ENCODE assay signal across 8 cellular contexts in the genomic region with DNA sequence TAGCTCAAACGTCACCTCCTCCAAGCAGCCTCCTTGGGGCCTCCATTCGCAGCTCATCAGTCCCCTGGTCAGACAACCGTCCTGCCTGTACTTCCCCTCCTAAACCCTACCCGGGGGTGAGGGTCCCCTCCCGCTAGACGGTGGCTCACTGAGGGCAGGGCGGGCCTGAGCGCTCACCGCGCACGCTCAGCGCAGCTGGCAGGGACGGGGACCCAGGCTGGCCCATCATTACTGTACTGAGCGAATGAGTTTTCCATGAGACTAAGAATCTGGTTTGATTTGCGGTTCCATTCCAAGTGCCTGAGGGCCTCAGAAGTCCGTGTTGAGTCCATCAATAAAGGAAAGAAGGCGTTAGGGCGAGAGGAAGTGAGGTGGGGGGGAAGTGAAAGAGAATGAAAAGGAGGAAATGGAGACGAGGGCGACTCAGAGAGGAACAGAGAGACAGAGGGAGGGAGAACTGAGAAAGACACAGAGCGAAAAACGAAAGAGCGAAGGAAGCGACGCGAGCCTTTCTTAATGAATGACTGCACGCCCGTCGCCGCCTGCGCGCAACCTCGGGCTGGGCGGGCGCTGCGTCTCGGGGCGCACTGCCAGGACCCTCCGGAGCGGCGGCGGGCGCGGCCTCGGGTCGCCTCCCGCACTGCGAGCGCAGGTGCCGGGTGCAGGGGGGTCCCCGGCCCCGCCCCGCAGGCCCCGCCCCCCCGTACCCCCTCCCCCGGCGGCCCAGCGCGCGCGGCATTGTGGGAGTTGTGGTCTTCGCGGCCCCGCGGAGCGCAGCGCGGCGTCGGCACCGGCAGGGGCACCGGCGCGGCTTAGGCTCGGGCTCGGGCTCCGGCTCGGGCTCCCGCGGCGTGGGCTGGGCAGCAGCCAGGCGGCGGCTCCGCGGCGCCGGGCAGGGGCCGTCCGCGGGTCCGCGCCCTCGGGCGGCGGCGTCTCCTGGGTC. TPM values are rescaled to one million over a fixed set of nuclear protein-coding genes. Genes with fewer than 3 reads are reported as not detected.
DNase-seq lines count a peak whose midpoint lies in the region; ATAC-seq, FAIRE-seq and TF ChIP-seq lines count a peak whose summit lies in the region.

A gene with protein sequence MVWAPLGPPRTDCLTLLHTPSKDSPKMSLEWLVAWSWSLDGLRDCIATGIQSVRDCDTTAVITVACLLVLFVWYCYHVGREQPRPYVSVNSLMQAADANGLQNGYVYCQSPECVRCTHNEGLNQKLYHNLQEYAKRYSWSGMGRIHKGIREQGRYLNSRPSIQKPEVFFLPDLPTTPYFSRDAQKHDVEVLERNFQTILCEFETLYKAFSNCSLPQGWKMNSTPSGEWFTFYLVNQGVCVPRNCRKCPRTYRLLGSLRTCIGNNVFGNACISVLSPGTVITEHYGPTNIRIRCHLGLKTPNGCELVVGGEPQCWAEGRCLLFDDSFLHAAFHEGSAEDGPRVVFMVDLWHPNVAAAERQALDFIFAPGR (plus strand): TSS at position 746 of the 943 bp plus-strand sequence. CDS start 4,356 bp downstream, outside the sequence.

- H3K4me2 ChIP-seq in astrocyte (ENCODE audit: low read length): peak within 1 kb of the TSS; percentile 97

- in situ Hi-C loops in gastrocnemius medialis (cut with MboI; ENCODE audit: low sequenced_read_pairs in 4 of 4): no loop called here

- intact Hi-C loops in gastrocnemius medialis (cut with DNase I; ENCODE audit: low total_unique reads): no loop called here

- H3K27ac Mint-ChIP-seq in astrocyte (ENCODE audit: unreplicated experiment): peak within 1 kb of the TSS; percentile 86

- peak within 1 kb of the TSS; percentile 93 for H2AFZ ChIP-seq in astrocyte (ENCODE audit: low read depth, low read length)

- no peak for TF ChIP-seq CTCF in astrocyte (IDR thresholded peaks at IDR 0.05; ENCODE audit: insufficient read depth, low read depth, low read length)
- no peak for TF ChIP-seq CTCF in gastrocnemius medialis (IDR thresholded peaks at IDR 0.05 in 4 of 5, conservative IDR thresholded peaks at IDR 0.05 in 1 of 5)

- H3K4me3 ChIP-seq in astrocyte (ENCODE audit: insufficient read depth, low read depth, low read length) (peak within 1 kb of the TSS; percentile 75), iPS-11a (ENCODE audit: low read depth, low read length) (peak within 1 kb of the TSS; percentile 68), gastrocnemius medialis (peak within 1 kb of the TSS; percentile 42 to 57 (median 50))

- peaks cover 8% of the 10 kb centered on the region for H3K36me3 Mint-ChIP-seq in astrocyte (ENCODE audit: low read depth, unreplicated experiment)

- H3K27me3 Mint-ChIP-seq in astrocyte (ENCODE audit: low read depth, unreplicated experiment): peaks cover 4% of the 10 kb centered on the region

- H3K9me3 ChIP-seq in astrocyte (ENCODE audit: insufficient read depth, low read depth, low read length) (no peaks in the 10 kb centered on the region), gastrocnemius medialis (no peaks in the 10 kb centered on the region)

- peak; percentile 52 for ATAC-seq in HG02623 (IDR thresholded peaks at IDR 0.05; ENCODE audit: unreplicated experiment)
- ATAC-seq in gastrocnemius medialis: peak; percentile 53 to 59

- H3K79me2 ChIP-seq in astrocyte (ENCODE audit: insufficient read depth, low read length): peaks cover 5% of the 10 kb centered on the region

- H3K27ac ChIP-seq in astrocyte (ENCODE audit: low read depth, low read length): peak within 1 kb of the TSS; percentile 40
- H3K27ac ChIP-seq in gastrocnemius medialis: peak within 1 kb of the TSS in 1 of 4 donors; percentile 35

- H3K4me3 Mint-ChIP-seq in astrocyte (ENCODE audit: unreplicated experiment): peak within 1 kb of the TSS; percentile 93

- H3K9me3 Mint-ChIP-seq in astrocyte (ENCODE audit: unreplicated experiment): no peaks in the 10 kb centered on the region

- H3K27me3 ChIP-seq in astrocyte (ENCODE audit: insufficient read depth, low read length) (no peaks in the 10 kb centered on the region), gastrocnemius medialis (peaks cover 25 to 31% (median 30%) of the 10 kb centered on the region in 3 donors)

- H4K20me1 ChIP-seq in astrocyte (ENCODE audit: insufficient read depth, low read length): peaks cover 5% of the 10 kb centered on the region

- peaks cover 18% of the 10 kb centered on the region for H3K4me1 Mint-ChIP-seq in astrocyte (ENCODE audit: low read depth, unreplicated experiment)

- no peak for FAIRE-seq in astrocyte (lab: Jason Lieb, UNC)

- H3K36me3 ChIP-seq in astrocyte (ENCODE audit: insufficient read depth, low read length) (no peaks in the 10 kb centered on the region), gastrocnemius medialis (no peaks in the 10 kb centered on the region)

- H3K4me1 ChIP-seq in astrocyte (ENCODE audit: insufficient read depth, low read length) (peaks cover 10% of the 10 kb centered on the region), gastrocnemius medialis (peaks cover 3% of the 10 kb centered on the region in 2 donors)

- peak; percentile 75 for TF ChIP-seq POLR2A in GM15510 (IDR thresholded peaks at IDR 0.05; ENCODE audit: borderline replicate concordance, extremely low read depth, insufficient read length)
- peak in 1 of 2 donors; percentile 16 for TF ChIP-seq POLR2A in gastrocnemius medialis (IDR thresholded peaks at IDR 0.05)

- H3K9ac ChIP-seq in astrocyte (ENCODE audit: low read length): peak within 1 kb of the TSS; percentile 83

- DNase-seq in NCI-H1105 treated with DMSO at 0.1 percent for 48 hours (lab: John Stamatoyannopoulos, UW) (peak; percentile 68), T-helper 9 cell (peak; percentile 75), astrocyte (ENCODE audit: low read depth) (peak; percentile 47), gastrocnemius medialis (peak in 1 of 2 donors; percentile 23), NCI-H2107 treated with DMSO at 0.1 percent for 48 hours (lab: John Stamatoyannopoulos, UW; ENCODE audit: unreplicated experiment) (no peak)

RNA-seq across cellular contexts. Expression of the gene that starts here (rescaled TPM):
- 11.7 and 13.0 TPM in 2 replicates for total RNA-seq in astrocyte
- under 1 TPM in 2 of 4 donors, not detected in 2; 0.07 to 0.10 TPM for total RNA-seq in gastrocnemius medialis

Comparison
In these comparisons a context has a peak if more than half of its experiments do, and no peak if none do; other contexts are left out.
1. RNA of the gene that starts here (total RNA-seq): 11.7 to 13.0 TPM in astrocyte; 0.07 to 0.10 TPM in gastrocnemius medialis; every median in the first group is over 10 times any median in the second.
2. Peak in ATAC-seq and H3K4me3 ChIP-seq in gastrocnemius medialis; RNA of the gene not detected or under 1 TPM.
3. Peak in every context shown above with its lines, with median percentiles within 50 percentile points of each other: H3K4me3 ChIP-seq.